1 cellular context compared by ENCODE assay signal in genomic region chr7:135213831-135214230, GRCh38.
TF ChIP-seq lines count a peak whose summit lies in the region.

No MANE protein-coding gene starts in this region.

TF ChIP-seq in HepG2, 621 proteins besides CTCF, POLR2A, EP300 and RAD21:
- no peak for TF ChIP-seq SALL2 (CRISPR knock-in tag; IDR thresholded peaks at IDR 0.05)
- TF ChIP-seq ZNF770 (CRISPR knock-in tag; IDR thresholded peaks at IDR 0.05) = no peak
- TF ChIP-seq ZC3H4 (CRISPR knock-in tag; IDR thresholded peaks at IDR 0.05; ENCODE audit: borderline replicate concordance) = no peak
